ENCODE assay signal across 1 cellular context in the genomic region with DNA sequence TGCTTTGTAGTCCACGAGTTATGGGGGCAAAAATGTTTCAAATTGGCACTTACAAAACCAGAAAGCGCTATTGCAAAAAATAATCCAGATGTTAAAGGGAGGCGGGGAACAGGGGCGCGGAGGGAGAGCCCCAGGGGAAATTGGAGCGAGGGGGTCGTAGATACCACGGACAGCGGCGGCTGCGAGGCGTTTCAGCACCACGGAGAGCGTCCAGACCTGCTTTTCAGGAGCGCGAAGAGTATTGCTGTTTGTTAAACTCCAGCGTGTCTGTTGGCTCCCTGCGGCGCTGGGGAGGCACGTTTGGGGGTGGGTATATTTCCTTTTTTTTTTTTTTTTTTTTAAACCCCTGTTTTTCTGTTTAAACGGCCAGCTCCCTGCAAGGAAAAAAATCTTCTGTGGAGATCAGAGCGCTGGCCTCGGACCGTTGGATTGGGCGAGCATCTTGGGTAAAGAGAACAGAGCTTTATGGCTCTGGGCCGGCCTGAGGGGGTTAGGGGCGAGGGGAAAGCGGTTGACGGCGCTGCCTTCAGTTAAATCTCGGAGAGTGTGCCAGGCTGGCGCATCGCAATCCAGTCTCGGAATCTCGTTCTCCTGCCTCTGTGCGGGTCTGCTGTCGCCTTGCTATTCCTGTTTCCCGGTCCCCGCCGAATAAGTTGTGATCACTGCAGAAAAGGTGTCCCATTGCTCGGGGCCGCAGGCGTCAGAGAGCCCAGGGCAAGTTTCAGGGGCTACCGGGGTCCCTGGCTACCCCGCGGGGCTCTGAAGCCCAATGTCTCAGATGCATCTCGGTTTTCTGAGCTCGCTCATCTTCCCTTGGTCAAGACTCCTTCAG.
TF ChIP-seq lines count a peak whose summit lies in the region.

A gene (minus strand): TSS at position 288 of the 832 bp plus-strand sequence. CDS start 302 bp downstream, outside the sequence.

TF ChIP-seq in HepG2, 621 proteins besides CTCF, POLR2A, EP300 and RAD21 (continued from another document and continues in another):
- TF ChIP-seq, protein P1, sequence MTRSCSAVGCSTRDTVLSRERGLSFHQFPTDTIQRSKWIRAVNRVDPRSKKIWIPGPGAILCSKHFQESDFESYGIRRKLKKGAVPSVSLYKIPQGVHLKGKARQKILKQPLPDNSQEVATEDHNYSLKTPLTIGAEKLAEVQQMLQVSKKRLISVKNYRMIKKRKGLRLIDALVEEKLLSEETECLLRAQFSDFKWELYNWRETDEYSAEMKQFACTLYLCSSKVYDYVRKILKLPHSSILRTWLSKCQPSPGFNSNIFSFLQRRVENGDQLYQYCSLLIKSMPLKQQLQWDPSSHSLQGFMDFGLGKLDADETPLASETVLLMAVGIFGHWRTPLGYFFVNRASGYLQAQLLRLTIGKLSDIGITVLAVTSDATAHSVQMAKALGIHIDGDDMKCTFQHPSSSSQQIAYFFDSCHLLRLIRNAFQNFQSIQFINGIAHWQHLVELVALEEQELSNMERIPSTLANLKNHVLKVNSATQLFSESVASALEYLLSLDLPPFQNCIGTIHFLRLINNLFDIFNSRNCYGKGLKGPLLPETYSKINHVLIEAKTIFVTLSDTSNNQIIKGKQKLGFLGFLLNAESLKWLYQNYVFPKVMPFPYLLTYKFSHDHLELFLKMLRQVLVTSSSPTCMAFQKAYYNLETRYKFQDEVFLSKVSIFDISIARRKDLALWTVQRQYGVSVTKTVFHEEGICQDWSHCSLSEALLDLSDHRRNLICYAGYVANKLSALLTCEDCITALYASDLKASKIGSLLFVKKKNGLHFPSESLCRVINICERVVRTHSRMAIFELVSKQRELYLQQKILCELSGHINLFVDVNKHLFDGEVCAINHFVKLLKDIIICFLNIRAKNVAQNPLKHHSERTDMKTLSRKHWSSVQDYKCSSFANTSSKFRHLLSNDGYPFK (CRISPR knock-in tag; IDR thresholded peaks at IDR 0.05; ENCODE audit: borderline replicate concordance): peak; percentile 89
- TF ChIP-seq, protein P2, sequence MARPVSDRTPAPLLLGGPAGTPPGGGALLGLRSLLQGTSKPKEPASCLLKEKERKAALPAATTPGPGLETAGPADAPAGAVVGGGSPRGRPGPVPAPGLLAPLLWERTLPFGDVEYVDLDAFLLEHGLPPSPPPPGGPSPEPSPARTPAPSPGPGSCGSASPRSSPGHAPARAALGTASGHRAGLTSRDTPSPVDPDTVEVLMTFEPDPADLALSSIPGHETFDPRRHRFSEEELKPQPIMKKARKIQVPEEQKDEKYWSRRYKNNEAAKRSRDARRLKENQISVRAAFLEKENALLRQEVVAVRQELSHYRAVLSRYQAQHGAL (CRISPR knock-in tag; IDR thresholded peaks at IDR 0.05; ENCODE audit: not compliant biosample characterization): peak; percentile 99
- TF ChIP-seq ZNF10 (CRISPR knock-in tag; IDR thresholded peaks at IDR 0.05; ENCODE audit: borderline replicate concordance, low read depth) (no peak), ZNF34 (CRISPR knock-in tag; IDR thresholded peaks at IDR 0.05; ENCODE audit: borderline replicate concordance) (peak; percentile 95; the same call in 1 of the 2 replicates), RBM39 (IDR thresholded peaks at IDR 0.05; ENCODE audit: low read depth, low read length, poor library complexity, severe bottlenecking) (no peak), MYC (CRISPR knock-in tag; IDR thresholded peaks at IDR 0.05; ENCODE audit: borderline replicate concordance) (peak; percentile 92), ZNF570 (CRISPR knock-in tag; IDR thresholded peaks at IDR 0.05; ENCODE audit: borderline replicate concordance) (peak; percentile 99), HOXA3 (CRISPR knock-in tag; IDR thresholded peaks at IDR 0.05) (peak; percentile 95), MYNN (CRISPR knock-in tag; IDR thresholded peaks at IDR 0.05; ENCODE audit: low read depth) (peak; percentile 99), ZNF460 (CRISPR knock-in tag; IDR thresholded peaks at IDR 0.05; ENCODE audit: borderline replicate concordance) (no peak), ZNF891 (CRISPR knock-in tag; IDR thresholded peaks at IDR 0.05) (peak; percentile 100), ZSCAN30 (CRISPR knock-in tag; IDR thresholded peaks at IDR 0.05) (peak; percentile 100), SRSF4 (IDR thresholded peaks at IDR 0.05; ENCODE audit: low read depth, low read length, poor library complexity, severe bottlenecking) (no peak), ZNF451 (CRISPR knock-in tag; IDR thresholded peaks at IDR 0.05) (peak; percentile 98), ZNF713 (CRISPR knock-in tag; IDR thresholded peaks at IDR 0.05) (0 out of 2 replicates have a peak, but pooled peaks have one; percentile 83), CBX5 (CRISPR knock-in tag; IDR thresholded peaks at IDR 0.05; ENCODE audit: borderline replicate concordance) (peak; percentile 98), ZNF235 (CRISPR knock-in tag; IDR thresholded peaks at IDR 0.05; ENCODE audit: borderline replicate concordance) (peak; percentile 100), ZNF335 (CRISPR knock-in tag; IDR thresholded peaks at IDR 0.05) (peak; percentile 97)
- TF ChIP-seq, protein P3, sequence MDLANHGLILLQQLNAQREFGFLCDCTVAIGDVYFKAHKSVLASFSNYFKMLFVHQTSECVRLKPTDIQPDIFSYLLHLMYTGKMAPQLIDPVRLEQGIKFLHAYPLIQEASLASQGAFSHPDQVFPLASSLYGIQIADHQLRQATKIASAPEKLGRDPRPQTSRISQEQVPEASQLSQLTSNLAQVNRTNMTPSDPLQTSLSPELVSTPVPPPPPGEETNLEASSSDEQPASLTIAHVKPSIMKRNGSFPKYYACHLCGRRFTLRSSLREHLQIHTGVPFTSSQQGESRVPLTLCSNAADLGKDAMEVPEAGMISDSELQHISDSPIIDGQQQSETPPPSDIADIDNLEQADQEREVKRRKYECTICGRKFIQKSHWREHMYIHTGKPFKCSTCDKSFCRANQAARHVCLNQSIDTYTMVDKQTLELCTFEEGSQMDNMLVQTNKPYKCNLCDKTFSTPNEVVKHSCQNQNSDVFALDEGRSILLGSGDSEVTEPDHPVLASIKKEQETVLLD (CRISPR knock-in tag; IDR thresholded peaks at IDR 0.05; ENCODE audit: low read depth): peak; percentile 93
- TF ChIP-seq, protein P4, sequence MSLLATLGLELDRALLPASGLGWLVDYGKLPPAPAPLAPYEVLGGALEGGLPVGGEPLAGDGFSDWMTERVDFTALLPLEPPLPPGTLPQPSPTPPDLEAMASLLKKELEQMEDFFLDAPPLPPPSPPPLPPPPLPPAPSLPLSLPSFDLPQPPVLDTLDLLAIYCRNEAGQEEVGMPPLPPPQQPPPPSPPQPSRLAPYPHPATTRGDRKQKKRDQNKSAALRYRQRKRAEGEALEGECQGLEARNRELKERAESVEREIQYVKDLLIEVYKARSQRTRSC (CRISPR knock-in tag; IDR thresholded peaks at IDR 0.05; ENCODE audit: low read depth): peak; percentile 100
- TF ChIP-seq, protein P5, sequence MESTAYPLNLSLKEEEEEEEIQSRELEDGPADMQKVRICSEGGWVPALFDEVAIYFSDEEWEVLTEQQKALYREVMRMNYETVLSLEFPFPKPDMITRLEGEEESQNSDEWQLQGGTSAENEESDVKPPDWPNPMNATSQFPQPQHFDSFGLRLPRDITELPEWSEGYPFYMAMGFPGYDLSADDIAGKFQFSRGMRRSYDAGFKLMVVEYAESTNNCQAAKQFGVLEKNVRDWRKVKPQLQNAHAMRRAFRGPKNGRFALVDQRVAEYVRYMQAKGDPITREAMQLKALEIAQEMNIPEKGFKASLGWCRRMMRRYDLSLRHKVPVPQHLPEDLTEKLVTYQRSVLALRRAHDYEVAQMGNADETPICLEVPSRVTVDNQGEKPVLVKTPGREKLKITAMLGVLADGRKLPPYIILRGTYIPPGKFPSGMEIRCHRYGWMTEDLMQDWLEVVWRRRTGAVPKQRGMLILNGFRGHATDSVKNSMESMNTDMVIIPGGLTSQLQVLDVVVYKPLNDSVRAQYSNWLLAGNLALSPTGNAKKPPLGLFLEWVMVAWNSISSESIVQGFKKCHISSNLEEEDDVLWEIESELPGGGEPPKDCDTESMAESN (CRISPR knock-in tag; conservative IDR thresholded peaks at IDR 0.05): peak; percentile 96
- TF ChIP-seq, protein P6, sequence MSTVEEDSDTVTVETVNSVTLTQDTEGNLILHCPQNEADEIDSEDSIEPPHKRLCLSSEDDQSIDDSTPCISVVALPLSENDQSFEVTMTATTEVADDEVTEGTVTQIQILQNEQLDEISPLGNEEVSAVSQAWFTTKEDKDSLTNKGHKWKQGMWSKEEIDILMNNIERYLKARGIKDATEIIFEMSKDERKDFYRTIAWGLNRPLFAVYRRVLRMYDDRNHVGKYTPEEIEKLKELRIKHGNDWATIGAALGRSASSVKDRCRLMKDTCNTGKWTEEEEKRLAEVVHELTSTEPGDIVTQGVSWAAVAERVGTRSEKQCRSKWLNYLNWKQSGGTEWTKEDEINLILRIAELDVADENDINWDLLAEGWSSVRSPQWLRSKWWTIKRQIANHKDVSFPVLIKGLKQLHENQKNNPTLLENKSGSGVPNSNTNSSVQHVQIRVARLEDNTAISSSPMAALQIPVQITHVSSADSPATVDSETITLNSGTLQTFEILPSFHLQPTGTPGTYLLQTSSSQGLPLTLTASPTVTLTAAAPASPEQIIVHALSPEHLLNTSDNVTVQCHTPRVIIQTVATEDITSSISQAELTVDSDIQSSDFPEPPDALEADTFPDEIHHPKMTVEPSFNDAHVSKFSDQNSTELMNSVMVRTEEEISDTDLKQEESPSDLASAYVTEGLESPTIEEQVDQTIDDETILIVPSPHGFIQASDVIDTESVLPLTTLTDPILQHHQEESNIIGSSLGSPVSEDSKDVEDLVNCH (CRISPR knock-in tag; IDR thresholded peaks at IDR 0.05): peak; percentile 96
- TF ChIP-seq, protein P7, sequence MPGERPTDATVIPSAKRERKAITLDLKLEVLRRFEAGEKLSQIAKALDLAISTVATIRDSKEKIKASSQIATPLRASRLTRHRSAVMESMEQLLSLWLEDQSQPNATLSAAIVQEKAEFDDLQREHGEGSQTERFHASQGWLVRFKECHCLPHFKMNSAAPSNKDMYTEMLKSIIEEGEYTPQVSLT (CRISPR knock-in tag; IDR thresholded peaks at IDR 0.05; ENCODE audit: borderline replicate concordance, low read depth): peak; percentile 98; the same call in 1 of the 2 replicates
- TF ChIP-seq, protein P8, sequence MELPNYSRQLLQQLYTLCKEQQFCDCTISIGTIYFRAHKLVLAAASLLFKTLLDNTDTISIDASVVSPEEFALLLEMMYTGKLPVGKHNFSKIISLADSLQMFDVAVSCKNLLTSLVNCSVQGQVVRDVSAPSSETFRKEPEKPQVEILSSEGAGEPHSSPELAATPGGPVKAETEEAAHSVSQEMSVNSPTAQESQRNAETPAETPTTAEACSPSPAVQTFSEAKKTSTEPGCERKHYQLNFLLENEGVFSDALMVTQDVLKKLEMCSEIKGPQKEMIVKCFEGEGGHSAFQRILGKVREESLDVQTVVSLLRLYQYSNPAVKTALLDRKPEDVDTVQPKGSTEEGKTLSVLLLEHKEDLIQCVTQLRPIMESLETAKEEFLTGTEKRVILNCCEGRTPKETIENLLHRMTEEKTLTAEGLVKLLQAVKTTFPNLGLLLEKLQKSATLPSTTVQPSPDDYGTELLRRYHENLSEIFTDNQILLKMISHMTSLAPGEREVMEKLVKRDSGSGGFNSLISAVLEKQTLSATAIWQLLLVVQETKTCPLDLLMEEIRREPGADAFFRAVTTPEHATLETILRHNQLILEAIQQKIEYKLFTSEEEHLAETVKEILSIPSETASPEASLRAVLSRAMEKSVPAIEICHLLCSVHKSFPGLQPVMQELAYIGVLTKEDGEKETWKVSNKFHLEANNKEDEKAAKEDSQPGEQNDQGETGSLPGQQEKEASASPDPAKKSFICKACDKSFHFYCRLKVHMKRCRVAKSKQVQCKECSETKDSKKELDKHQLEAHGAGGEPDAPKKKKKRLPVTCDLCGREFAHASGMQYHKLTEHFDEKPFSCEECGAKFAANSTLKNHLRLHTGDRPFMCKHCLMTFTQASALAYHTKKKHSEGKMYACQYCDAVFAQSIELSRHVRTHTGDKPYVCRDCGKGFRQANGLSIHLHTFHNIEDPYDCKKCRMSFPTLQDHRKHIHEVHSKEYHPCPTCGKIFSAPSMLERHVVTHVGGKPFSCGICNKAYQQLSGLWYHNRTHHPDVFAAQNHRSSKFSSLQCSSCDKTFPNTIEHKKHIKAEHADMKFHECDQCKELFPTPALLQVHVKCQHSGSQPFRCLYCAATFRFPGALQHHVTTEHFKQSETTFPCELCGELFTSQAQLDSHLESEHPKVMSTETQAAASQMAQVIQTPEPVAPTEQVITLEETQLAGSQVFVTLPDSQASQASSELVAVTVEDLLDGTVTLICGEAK (IDR thresholded peaks at IDR 0.05): no peak
- TF ChIP-seq, protein P8 (CRISPR knock-in tag; IDR thresholded peaks at IDR 0.05): peak; percentile 97
